In the genomic region with DNA sequence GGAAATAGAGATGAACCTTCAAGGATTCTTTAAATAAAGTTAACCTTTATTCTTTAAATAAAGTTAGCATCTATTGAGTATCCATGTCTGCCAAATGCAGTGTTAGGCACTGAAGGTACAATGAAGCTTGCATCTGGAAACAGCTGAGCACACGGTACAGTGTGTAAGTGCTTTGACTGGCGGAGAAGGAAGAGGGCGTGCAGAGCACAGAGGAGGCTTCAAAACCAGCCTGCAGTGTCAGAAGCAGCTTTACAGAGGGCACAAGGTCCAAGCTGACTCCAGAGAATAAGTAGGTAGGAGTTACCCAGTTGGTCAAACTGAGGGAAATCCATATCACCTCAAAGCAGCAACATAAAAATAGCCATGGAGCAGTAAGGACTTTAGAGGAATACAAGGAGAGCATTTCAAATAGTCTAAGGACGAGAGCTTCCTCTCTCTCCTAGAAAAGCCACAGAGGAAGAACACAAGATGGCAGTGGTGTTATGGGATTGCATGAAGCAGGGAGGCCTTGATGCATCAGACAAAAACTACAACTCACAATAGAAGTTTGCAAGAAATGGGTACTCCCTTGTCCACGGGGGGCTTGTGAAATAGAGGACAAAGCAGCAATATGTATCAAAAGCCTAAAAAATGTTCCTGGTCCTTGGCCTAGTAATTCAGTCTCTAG, we compare ENCODE assay signal across 14 cellular contexts.
A peak's percentile ranks its signal among the peaks of the same experiment; 100 is the strongest.
DNase-seq lines count a peak whose midpoint lies in the region; ATAC-seq, FAIRE-seq and TF ChIP-seq lines count a peak whose summit lies in the region.
"Had no signal": no experiment of that assay in that cellular context is flagged by ENCODE, and none has a peak within 500 bp of the region (broad histone marks: within the 10 kb centered on the region; RNA-seq: fewer than 3 reads in every experiment).

No MANE protein-coding gene starts in this region.

- no peak overlapping the region for H3K18ac ChIP-seq in IMR-90 (ENCODE audit: low read depth, low read length)

- TF ChIP-seq POLR2A in IMR-90 (IDR thresholded peaks at IDR 0.05; ENCODE audit: low read depth, low read length), result no peak

- ATAC-seq in IMR-90 (ENCODE audit: low read depth) (peak; percentile 70), HG03108 (IDR thresholded peaks at IDR 0.05; ENCODE audit: unreplicated experiment) (no peak)

- peak overlapping the region; percentile 35 for H2AFZ ChIP-seq in IMR-90 (replicated peaks; ENCODE audit: low read length, poor library complexity)

- no peak overlapping the region for H2BK20ac ChIP-seq in IMR-90 (ENCODE audit: low read depth, low read length)

- no peaks in the 10 kb centered on the region for H4K20me1 ChIP-seq in IMR-90 (ENCODE audit: insufficient read depth, low read length)

- H3K9ac ChIP-seq in IMR-90 (ENCODE audit: low read depth, low read length), result no peak overlapping the region

- H3K27ac ChIP-seq in IMR-90 (ENCODE audit: insufficient read depth, low read length) (no peak overlapping the region), WERI-Rb-1 (no peak overlapping the region)
- H3K27ac ChIP-seq: neutrophil had no signal

- H3K9me1 ChIP-seq in IMR-90 (ENCODE audit: insufficient read depth, low read length), result no peaks in the 10 kb centered on the region

- no peak overlapping the region for H2AK5ac ChIP-seq in IMR-90 (ENCODE audit: low read depth, low read length)

- in situ Hi-C loops in IMR-90 (cut with MboI; ENCODE audit: low sequenced_read_pairs), result no loop called here

- H3K23ac ChIP-seq in IMR-90 (ENCODE audit: low read depth, low read length), result 0 out of 2 replicates have a peak overlapping the region, but pooled peaks have one; percentile 49

- CTCF ChIA-PET in IMR-90 (lab: Yijun Ruan, JAX), result interaction anchor here (0.7 to 1.4 kb wide), 3 partner anchors 137 to 847 kb away, joined by 3 read pairs; no protein-coding TSS in a partner anchor

- no peaks in the 10 kb centered on the region for H3K79me1 ChIP-seq in IMR-90 (ENCODE audit: low read depth in 1 of 2, low read length in 2 of 2)

- H4K5ac ChIP-seq in IMR-90 (ENCODE audit: low read depth, low read length), result no peak overlapping the region

- H4K91ac ChIP-seq in IMR-90 (ENCODE audit: insufficient read depth, low read depth, low read length), result no peak overlapping the region

- dilution Hi-C loops in IMR-90 (cut with HindIII; ENCODE audit: low sequenced_read_pairs, unreplicated experiment), result no loop called here

- no peak for DNase-seq in D721Med (ENCODE audit: insufficient read length, low spot score)
- peak; percentile 51 for DNase-seq in IMR-90
- DNase-seq in bronchial epithelial cell (ENCODE audit: low read depth), result peak; percentile 38
- DNase-seq in medulla oblongata (ENCODE audit: extremely low spot score), result peak; percentile 10
- DNase-seq in GOT3 (lab: John Stamatoyannopoulos, UW), result no peak
- DNase-seq in NK-92 treated with Interleukin-12 subunit alpha and Interleukin-12 subunit beta, amount 100 ng/mL, for 24 hours (lab: John Stamatoyannopoulos, UW), result no peak
- no peak for DNase-seq in WERI-Rb-1
- DNase-seq: activated CD8-positive, alpha-beta memory T cell treated with anti-CD3 and anti-CD28 coated beads for 24 hours; activated naive CD8-positive, alpha-beta T cell treated with anti-CD3 and anti-CD28 coated beads, Interleukin-2, amount 10 ng/mL, durations not matched to agents 7 days and 5 days; DMS79 treated with DMSO at 0.1 percent for 48 hours; substantia nigra; T-helper 2 cell had no signal

- H3K56ac ChIP-seq in IMR-90 (ENCODE audit: extremely low read depth, insufficient read depth, low read length), result no peak overlapping the region

- H2BK120ac ChIP-seq in IMR-90 (ENCODE audit: low read depth, low read length), result no peak overlapping the region

- no peak overlapping the region for H2AK9ac ChIP-seq in IMR-90 (replicated peaks; ENCODE audit: low read depth, low read length, poor library complexity)

- TF ChIP-seq RAD21 in IMR-90 (IDR thresholded peaks at IDR 0.05; ENCODE audit: low read length), result peak; percentile 62

- H3K4me3 ChIP-seq in IMR-90 (ENCODE audit: insufficient read depth, low read depth, low read length) (no peak overlapping the region), bronchial epithelial cell (ENCODE audit: low read depth, low read length) (no peak overlapping the region), WERI-Rb-1 (ENCODE audit: low read depth, low read length) (no peak overlapping the region)

- H3K9me3 ChIP-seq in IMR-90 (ENCODE audit: control insufficient read depth, insufficient read depth, low read length) (no peaks in the 10 kb centered on the region), WERI-Rb-1 (ENCODE audit: severe bottlenecking) (no peaks in the 10 kb centered on the region)
- H3K9me3 ChIP-seq: neutrophil had no signal

- intact Hi-C loops in IMR-90 (cut with micrococcal nuclease), result no loop called here

- H3K27me3 ChIP-seq in IMR-90 (ENCODE audit: control insufficient read depth, insufficient read depth, low read length) (no peaks in the 10 kb centered on the region; the same call in 1 of the 2 replicates), bronchial epithelial cell (ENCODE audit: control insufficient read depth, insufficient read depth, low read length) (no peaks in the 10 kb centered on the region), WERI-Rb-1 (ENCODE audit: insufficient read depth, low read depth, severe bottlenecking) (no peaks in the 10 kb centered on the region)
- H3K27me3 ChIP-seq: neutrophil had no signal

- no peak overlapping the region for H2BK15ac ChIP-seq in IMR-90 (ENCODE audit: low read depth, low read length)

- H3K14ac ChIP-seq in IMR-90 (replicated peaks; ENCODE audit: low read depth, low read length), result no peak overlapping the region

- POLR2A ChIA-PET in IMR-90 (lab: Charles Lee; ENCODE audit: unreplicated experiment), result interaction anchor here (0.6 kb wide), 1 partner anchor 10 kb away, joined by 4 read pairs; no protein-coding TSS in a partner anchor

- no TSS peak for BruUV-seq in IMR-90 (replicated peaks; lab: Mats Ljungman, UMichigan)

- H3K4me2 ChIP-seq in IMR-90 (ENCODE audit: low read depth, low read length), result no peak overlapping the region

- 87% methylated on average over 3 of the region's 5 CpGs; no CpG with 5 or more reads in 1 of the 2 experiments for WGBS in IMR-90 (ENCODE audit: extremely low coverage in 2 of 2, insufficient read length in 1 of 2), 2 experiments

- no peak overlapping the region for H3K4ac ChIP-seq in IMR-90 (ENCODE audit: low read depth, low read length)

- TF ChIP-seq CTCF in D721Med (IDR thresholded peaks at IDR 0.05; ENCODE audit: insufficient read depth, missing control alignments), result peak; percentile 13
- TF ChIP-seq CTCF in IMR-90 (conservative IDR thresholded peaks at IDR 0.05; ENCODE audit: low read depth, low read length), result peak; percentile 46
- TF ChIP-seq CTCF in bronchial epithelial cell (IDR thresholded peaks at IDR 0.05; ENCODE audit: insufficient read depth, low read length, severe bottlenecking), result peak; percentile 32
- TF ChIP-seq CTCF in WERI-Rb-1 (IDR thresholded peaks at IDR 0.05; ENCODE audit: low read depth, low read length), result no peak

- H3K4me1 ChIP-seq in IMR-90 (ENCODE audit: control insufficient read depth, insufficient read depth, low read length), result no peaks in the 10 kb centered on the region

- H3K36me3 ChIP-seq in IMR-90 (ENCODE audit: control insufficient read depth, insufficient read depth, low read length) (no peaks in the 10 kb centered on the region), bronchial epithelial cell (ENCODE audit: control insufficient read depth, insufficient read depth, low read length) (no peaks in the 10 kb centered on the region), WERI-Rb-1 (no peaks in the 10 kb centered on the region)
- H3K36me3 ChIP-seq: neutrophil had no signal

- H4K8ac ChIP-seq in IMR-90 (ENCODE audit: low read depth in 2 of 2, low read length in 2 of 2), result no peak overlapping the region

- FAIRE-seq in D721Med (lab: Jason Lieb, UNC) (no peak), bronchial epithelial cell (lab: Jason Lieb, UNC) (no peak)

- H2BK5ac ChIP-seq in IMR-90 (ENCODE audit: low read depth, low read length, poor library complexity, severe bottlenecking), result no peak overlapping the region

TF ChIP-seq in IMR-90, 13 proteins besides CTCF, POLR2A, EP300 and RAD21:
- peak; percentile 50 for TF ChIP-seq SMC3 (IDR thresholded peaks at IDR 0.05; ENCODE audit: low read depth, low read length)
- TF ChIP-seq RCOR1 (IDR thresholded peaks at IDR 0.05; ENCODE audit: insufficient replicate concordance, low read length), result no peak
TF ChIP-seq in IMR-90: peak in this region for 1.

Comparison
In these comparisons a context has a peak if more than half of its experiments do, and no peak if none do; other contexts are left out.
1. DNase-seq: peak in IMR-90 (single experiment), bronchial epithelial cell (single experiment) and medulla oblongata (single experiment); none in D721Med (single experiment), GOT3 (single experiment), NK-92 treated with Interleukin-12 subunit alpha and Interleukin-12 subunit beta, amount 100 ng/mL, for 24 hours (single experiment) and WERI-Rb-1 (single experiment).